ENCODE assay signal across 8 cellular contexts in genomic region chr20:833450-834150, GRCh38. TPM values are rescaled to one million over a fixed set of nuclear protein-coding genes. Genes with fewer than 3 reads are reported as not detected.
DNase-seq lines count a peak whose midpoint lies in the region; ATAC-seq and TF ChIP-seq lines count a peak whose summit lies in the region.

FAM110A (plus strand) TSS chr20:833715; CDS start chr20:844805, 11,090 bp downstream.

- H3K27me3 ChIP-seq in spleen (replicated peaks in 1 of 7), result no peaks in the 10 kb centered on the region

- TF ChIP-seq CTCF in spleen (IDR thresholded peaks at IDR 0.05 in 8 of 11, conservative IDR thresholded peaks at IDR 0.05 in 3 of 11), result peak in 2 of 11 experiments; percentile 19 to 30

- TF ChIP-seq POLR2A in spleen (IDR thresholded peaks at IDR 0.05), result no peak

- peaks cover 0 to 7% (median 0%) of the 10 kb centered on the region in 8 donors for H3K9me3 ChIP-seq in spleen

- DNase-seq in AG20443 (ENCODE audit: low spot score), result peak; percentile 95
- DNase-seq in NCI-H345 treated with DMSO at 0.1 percent for 48 hours (lab: John Stamatoyannopoulos, UW; ENCODE audit: unreplicated experiment), result peak; percentile 95
- DNase-seq in activated CD4-positive, CD25-positive, alpha-beta regulatory T cell (lab: John Stamatoyannopoulos, UW), result peak; percentile 90 to 91 (median 90)
- peak; percentile 8 to 97 (median 88) for DNase-seq in caudate nucleus (lab: John Stamatoyannopoulos, UW)
- DNase-seq in inferior parietal cortex (ENCODE audit: extremely low spot score), result peak; percentile 86
- peak; percentile 99 for DNase-seq in spleen

- peak; percentile 96 for ATAC-seq in GM19035 (IDR thresholded peaks at IDR 0.05; ENCODE audit: unreplicated experiment)
- peak; percentile 93 for ATAC-seq in HG03342 (IDR thresholded peaks at IDR 0.05; ENCODE audit: unreplicated experiment)

- H3K4me1 ChIP-seq in spleen, result peaks cover 16 to 81% (median 58%) of the 10 kb centered on the region in 6 donors

- 0 to 1% (median 0%) methylated on average over 23 to 64 of the region's 64 CpGs for WGBS in spleen, 5 donors

- peak within 1 kb of the TSS; percentile 62 to 90 (median 78) for H3K4me3 ChIP-seq in spleen

- H3K36me3 ChIP-seq in spleen, result no peaks in the 10 kb centered on the region

- intact Hi-C loops in spleen (cut with DNase I; ENCODE audit: low total_unique reads), result no loop called here

- H3K27ac ChIP-seq in caudate nucleus (ENCODE audit: low read depth, low read length) (peak within 1 kb of the TSS; percentile 85), spleen (peak within 1 kb of the TSS; percentile 86 to 97 (median 94))

RNA-seq across cellular contexts. Expression of gene FAM110A, which starts in this region (rescaled TPM):
- total RNA-seq in spleen, result 10 to 100 TPM; 19.7 to 32.0 (median 25.7) TPM
- polyA plus RNA-seq in spleen, result 10 to 100 TPM; 11.3 to 21.0 (median 12.5) TPM

Comparison
In these comparisons a context has a peak if more than half of its experiments do, and no peak if none do; other contexts are left out.
1. Peak in every context shown above with its lines: DNase-seq, ATAC-seq, H3K4me3 ChIP-seq and H3K27ac ChIP-seq.